In genomic region chr7:106125417-106125816, GRCh38 we compare ENCODE assay signal across 31 cellular contexts. TPM values are rescaled to one million over a fixed set of nuclear protein-coding genes. Genes with fewer than 3 reads are reported as not detected.
DNase-seq lines count a peak whose midpoint lies in the region; ATAC-seq and TF ChIP-seq lines count a peak whose summit lies in the region.
"Had no signal": no experiment of that assay in that cellular context is flagged by ENCODE, and none has a peak within 500 bp of the region (broad histone marks: within the 10 kb centered on the region; RNA-seq: fewer than 3 reads in every experiment).

No MANE protein-coding gene starts in this region.

- no peak for ATAC-seq in activated T-cell treated with anti-CD3 and anti-CD28 coated beads, Interleukin-2, amount 50 U/mL, for 4 hours
- no peak for ATAC-seq in HG03159 (IDR thresholded peaks at IDR 0.05; ENCODE audit: unreplicated experiment)
- ATAC-seq in activated CD8-positive, alpha-beta memory T cell treated with anti-CD3 and anti-CD28 coated beads, Interleukin-2, amount 10 ng/mL, durations not matched to agents 7 days and 5 days: no peak
- ATAC-seq in esophagus mucosa: no peak
- ATAC-seq: GM12878 had no signal

- H2AFZ ChIP-seq in osteoblast (ENCODE audit: low read length): no peak overlapping the region

- DNase-seq in activated T-cell treated with anti-CD3 and anti-CD28 coated beads, Interleukin-2, amount 50 U/mL, for 4 hours: no peak
- DNase-seq in activated T-cell treated with anti-CD3 and anti-CD28 coated beads, Interleukin-2, amount 50 U/mL, for 48 hours: no peak
- DNase-seq in HCEC 1CT: peak; percentile 12
- peak; percentile 69 for DNase-seq in fibroblast of mammary gland (ENCODE audit: low read depth)
- no peak for DNase-seq in osteoblast (ENCODE audit: insufficient read length, low spot score, missing footprints)
- DNase-seq in activated CD8-positive, alpha-beta memory T cell treated with anti-CD3 and anti-CD28 coated beads, Interleukin-2, amount 10 ng/mL, durations not matched to agents 7 days and 5 days: no peak
- DNase-seq: activated CD4-positive, alpha-beta T cell treated with anti-CD3 and anti-CD28 coated beads, Interleukin-2, amount 10 ng/mL, durations not matched to agents 24 days and 14 days; CD4-positive, alpha-beta memory T cell; EL; glutamatergic neuron; kidney; mucosa of descending colon; NCI-H1092; NCI-H1694 treated with DMSO at 0.1 percent for 48 hours; NCI-H510A treated with DMSO at 0.1 percent for 48 hours; PC-3; posterior cingulate gyrus; SHP77 treated with DMSO at 0.1 percent for 48 hours; WERI-Rb-1 had no signal

- H3K4me1 ChIP-seq in osteoblast (ENCODE audit: insufficient read depth, low read length): peaks cover 8% of the 10 kb centered on the region
- H3K4me1 ChIP-seq: ascending aorta had no signal

- H3K27me3 ChIP-seq in osteoblast (ENCODE audit: insufficient read depth, low read length): no peaks in the 10 kb centered on the region
- H3K27me3 ChIP-seq: ascending aorta, cardiac muscle cell, esophagus muscularis mucosa, vagina had no signal

- no peak overlapping the region for H3K27ac Mint-ChIP-seq in activated CD8-positive, alpha-beta memory T cell treated with anti-CD3 and anti-CD28 coated beads, Interleukin-2, amount 10 ng/mL, durations not matched to agents 7 days and 5 days
- H3K27ac Mint-ChIP-seq: stimulated activated naive CD8-positive, alpha-beta T cell treated with anti-CD3 and anti-CD28 coated beads, Interleukin-15, Interleukin-2, amounts not matched to agents 100 ng/mL and 50 ng/mL, for 24 hours had no signal

- peak overlapping the region; percentile 3 for H3K4me3 Mint-ChIP-seq in activated T-cell treated with anti-CD3 and anti-CD28 coated beads, Interleukin-2, amount 50 U/mL, for 4 hours
- H3K4me3 Mint-ChIP-seq in activated CD8-positive, alpha-beta memory T cell treated with anti-CD3 and anti-CD28 coated beads, Interleukin-2, amount 10 ng/mL, durations not matched to agents 7 days and 5 days: no peak overlapping the region
- H3K4me3 Mint-ChIP-seq: neural crest cell had no signal

- peaks cover 1% of the 10 kb centered on the region for H3K27me3 Mint-ChIP-seq in activated T-cell treated with anti-CD3 and anti-CD28 coated beads, Interleukin-2, amount 50 U/mL, for 4 hours (ENCODE audit: low read depth)
- H3K27me3 Mint-ChIP-seq in activated CD8-positive, alpha-beta memory T cell treated with anti-CD3 and anti-CD28 coated beads, Interleukin-2, amount 10 ng/mL, durations not matched to agents 7 days and 5 days: peaks cover 17% of the 10 kb centered on the region
- H3K27me3 Mint-ChIP-seq: activated naive CD8-positive, alpha-beta T cell; stimulated activated naive CD8-positive, alpha-beta T cell treated with anti-CD3 and anti-CD28 coated beads, Interleukin-15, Interleukin-2, amounts not matched to agents 100 ng/mL and 50 ng/mL, for 24 hours had no signal

- no peak overlapping the region for H3K27ac ChIP-seq in osteoblast (ENCODE audit: low read depth, low read length)
- H3K27ac ChIP-seq: 22Rv1, ascending aorta, cardiac muscle cell, WERI-Rb-1 had no signal

- no peaks in the 10 kb centered on the region for H3K9me3 Mint-ChIP-seq in activated T-cell treated with anti-CD3 and anti-CD28 coated beads, Interleukin-2, amount 50 U/mL, for 4 hours
- H3K9me3 Mint-ChIP-seq in activated CD8-positive, alpha-beta memory T cell treated with anti-CD3 and anti-CD28 coated beads, Interleukin-2, amount 10 ng/mL, durations not matched to agents 7 days and 5 days (ENCODE audit: low read depth): no peaks in the 10 kb centered on the region
- H3K9me3 Mint-ChIP-seq: activated CD4-positive, alpha-beta T cell treated with anti-CD3 and anti-CD28 coated beads, Interleukin-2, amount 10 ng/mL, durations not matched to agents 24 days and 14 days; CD4-positive, alpha-beta memory T cell; neural crest cell; stimulated activated naive CD8-positive, alpha-beta T cell treated with anti-CD3 and anti-CD28 coated beads, Interleukin-15, Interleukin-2, amounts not matched to agents 100 ng/mL and 50 ng/mL, for 24 hours had no signal

- no peak overlapping the region for H3K4me3 ChIP-seq in fibroblast of mammary gland (ENCODE audit: control insufficient read depth, low read depth, low read length)
- no peak overlapping the region for H3K4me3 ChIP-seq in osteoblast (ENCODE audit: insufficient read depth, low read length)
- H3K4me3 ChIP-seq: ascending aorta, cardiac muscle cell, esophagus muscularis mucosa, GM12878, lung, mucosa of descending colon, vagina had no signal

- no peaks in the 10 kb centered on the region for H3K36me3 Mint-ChIP-seq in activated T-cell treated with anti-CD3 and anti-CD28 coated beads, Interleukin-2, amount 50 U/mL, for 4 hours (ENCODE audit: insufficient read depth)
- H3K36me3 Mint-ChIP-seq in activated CD8-positive, alpha-beta memory T cell treated with anti-CD3 and anti-CD28 coated beads, Interleukin-2, amount 10 ng/mL, durations not matched to agents 7 days and 5 days: no peaks in the 10 kb centered on the region
- H3K36me3 Mint-ChIP-seq: activated naive CD8-positive, alpha-beta T cell; CD4-positive, alpha-beta memory T cell had no signal

- no peaks in the 10 kb centered on the region for H4K20me1 ChIP-seq in osteoblast (ENCODE audit: insufficient read depth, low read length)

- H3K4me1 Mint-ChIP-seq in activated T-cell treated with anti-CD3 and anti-CD28 coated beads, Interleukin-2, amount 50 U/mL, for 4 hours (ENCODE audit: low read depth): peaks cover 15% of the 10 kb centered on the region
- H3K4me1 Mint-ChIP-seq in activated CD8-positive, alpha-beta memory T cell treated with anti-CD3 and anti-CD28 coated beads, Interleukin-2, amount 10 ng/mL, durations not matched to agents 7 days and 5 days: peaks cover 12% of the 10 kb centered on the region
- H3K4me1 Mint-ChIP-seq: neural crest cell had no signal

- TF ChIP-seq CTCF in fibroblast of mammary gland (conservative IDR thresholded peaks at IDR 0.05; ENCODE audit: control insufficient read depth, insufficient read depth, low read depth, low read length) (no peak), osteoblast (IDR thresholded peaks at IDR 0.05; ENCODE audit: extremely low read depth, low read depth, low read length) (no peak)

- no peaks in the 10 kb centered on the region for H3K79me2 ChIP-seq in osteoblast (ENCODE audit: insufficient read depth, low read length)

- H3K36me3 ChIP-seq in osteoblast (ENCODE audit: insufficient read depth, low read length): no peaks in the 10 kb centered on the region
- H3K36me3 ChIP-seq: ascending aorta, cardiac muscle cell, esophagus muscularis mucosa, vagina, WERI-Rb-1 had no signal

- CTCF ChIA-PET in activated CD8-positive, alpha-beta memory T cell treated with anti-CD3 and anti-CD28 coated beads, Interleukin-2, amount 10 ng/mL, durations not matched to agents 7 days and 5 days (lab: Charles Lee): interaction anchor here (1.2 to 1.6 kb wide), 5 partner anchors 10 to 60 kb away, joined by 3 to 4 read pairs (median 4); no protein-coding TSS in a partner anchor

- H3K9me3 ChIP-seq in osteoblast (ENCODE audit: low read depth, low read length): no peaks in the 10 kb centered on the region
- H3K9me3 ChIP-seq: ascending aorta, esophagus muscularis mucosa, mucosa of descending colon, vagina had no signal

- peak overlapping the region; percentile 8 for H3K4me2 ChIP-seq in osteoblast (ENCODE audit: insufficient read depth, low read length)

RNA-seq across cellular contexts. Expression of gene SYPL1, which starts 13.3 kb away (rescaled TPM):
- 10 to 100 TPM; 20.0 to 24.1 (median 21.5) TPM for total RNA-seq in activated T-cell treated with anti-CD3 and anti-CD28 coated beads, Interleukin-2, amount 50 U/mL, for 4 hours
- 36.9 and 39.5 TPM in 2 replicates for total RNA-seq in osteoblast
- total RNA-seq in activated CD8-positive, alpha-beta memory T cell treated with anti-CD3 and anti-CD28 coated beads, Interleukin-2, amount 10 ng/mL, durations not matched to agents 7 days and 5 days: 10 to 100 TPM; 21.9 to 24.1 TPM
- 131 TPM for total RNA-seq in esophagus mucosa

Comparison
In these comparisons a context has a peak if more than half of its experiments do, and no peak if none do; other contexts are left out.
1. DNase-seq: peak in HCEC 1CT (single experiment) and fibroblast of mammary gland (single experiment); none in activated T-cell treated with anti-CD3 and anti-CD28 coated beads, Interleukin-2, amount 50 U/mL, for 4 hours (single experiment), activated T-cell treated with anti-CD3 and anti-CD28 coated beads, Interleukin-2, amount 50 U/mL, for 48 hours (0 of 2), osteoblast (single experiment) and activated CD8-positive, alpha-beta memory T cell treated with anti-CD3 and anti-CD28 coated beads, Interleukin-2, amount 10 ng/mL, durations not matched to agents 7 days and 5 days (single experiment).